Comparison of ENCODE assay signal across 24 cellular contexts in genomic region chr1:33659641-33660040, GRCh38.
"Had no signal": no experiment of that assay in that cellular context is flagged by ENCODE, and none has a peak within 500 bp of the region (broad histone marks: within the 10 kb centered on the region; RNA-seq: fewer than 3 reads in every experiment).

No MANE protein-coding gene starts in this region.

- H3K4me3 ChIP-seq: coronary artery, dorsolateral prefrontal cortex, esophagus squamous epithelium, gastrocnemius medialis, heart right ventricle, left lung, lower lobe of right lung, mucosa of descending colon had no signal

- H3K9me3 Mint-ChIP-seq: mesothelial cell of epicardium; naive B cell; naive thymus-derived CD8-positive, alpha-beta T cell had no signal

- ATAC-seq: esophagus mucosa; gastrocnemius medialis; left cardiac atrium; left lung; left ventricle myocardium superior; lower lobe of right lung; mucosa of descending colon; naive thymus-derived CD8-positive, alpha-beta T cell had no signal

- H3K36me3 Mint-ChIP-seq: mesothelial cell of epicardium; naive B cell; naive thymus-derived CD8-positive, alpha-beta T cell had no signal

- DNase-seq: dermis blood vessel endothelial cell; dorsolateral prefrontal cortex; effector CD4-positive, alpha-beta T cell; effector memory CD4-positive, alpha-beta T cell; erythroblast; esophagus squamous epithelium; foreskin fibroblast; foreskin melanocyte; gastrocnemius medialis; glutamatergic neuron; heart right ventricle; hippocampal formation; left cardiac atrium; left lung; left ventricle myocardium superior; lower lobe of right lung; mesenchymal stem cell; mucosa of descending colon; naive B cell; naive thymus-derived CD8-positive, alpha-beta T cell had no signal

- H3K27ac Mint-ChIP-seq: mesothelial cell of epicardium; naive B cell; naive thymus-derived CD8-positive, alpha-beta T cell had no signal

- H3K27ac ChIP-seq: coronary artery, dorsolateral prefrontal cortex, epithelial cell of prostate, esophagus squamous epithelium, gastrocnemius medialis, heart right ventricle, left lung, lower lobe of right lung had no signal
